In the genomic region with DNA sequence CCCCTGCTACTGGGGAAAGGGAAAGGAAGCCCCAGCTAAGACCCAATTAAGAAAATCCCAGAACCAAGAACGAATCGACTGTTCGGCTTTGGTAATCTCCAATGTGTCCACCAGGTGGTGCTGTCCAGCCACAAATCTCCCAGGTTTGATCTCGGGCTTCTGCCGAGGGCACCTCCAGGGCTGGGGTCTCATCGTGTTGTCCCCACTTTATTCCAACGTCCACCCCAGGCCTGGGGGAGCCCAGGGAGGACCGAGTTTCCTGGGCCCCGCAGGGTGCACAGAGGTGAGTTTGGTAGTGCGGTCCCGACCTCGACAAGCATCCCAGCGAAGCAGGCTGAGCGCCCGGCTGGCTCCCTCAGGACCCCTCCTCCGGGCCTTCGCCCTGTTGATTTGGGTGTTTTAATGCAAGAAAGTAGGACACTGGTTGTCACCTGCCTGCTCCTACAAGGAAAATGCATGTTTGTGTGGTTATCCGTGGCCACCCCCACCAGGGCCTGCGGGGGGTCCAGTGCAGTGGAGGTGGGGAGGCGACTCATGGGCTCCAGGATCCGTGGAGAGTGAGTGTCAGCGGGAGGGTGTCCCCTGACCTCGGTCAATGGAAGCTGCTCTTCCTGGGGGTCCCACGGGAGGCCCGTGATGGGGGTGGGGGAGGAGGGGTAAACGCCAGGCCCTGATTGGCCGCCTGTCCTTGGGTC, we compare ENCODE assay signal across 8 cellular contexts.
DNase-seq lines count a peak whose midpoint lies in the region; ATAC-seq and TF ChIP-seq lines count a peak whose summit lies in the region.

No MANE protein-coding gene starts in this region.

- peak overlapping the region in 8 of 10 donors; percentile 23 to 71 (median 38) for H3K4me3 Mint-ChIP-seq in naive thymus-derived CD4-positive, alpha-beta T cell

- no peaks in the 10 kb centered on the region for H3K36me3 Mint-ChIP-seq in naive thymus-derived CD4-positive, alpha-beta T cell

- peak; percentile 91 for DNase-seq in activated CD4-positive, alpha-beta T cell treated with anti-CD3 and anti-CD28 coated beads for 48 hours
- DNase-seq in effector memory CD4-positive, alpha-beta T cell = peak; percentile 56 to 71 (median 64)
- DNase-seq in naive thymus-derived CD4-positive, alpha-beta T cell = peak; percentile 61 to 92 (median 79)
- DNase-seq in testis (peak; percentile 81), NCI-H82 (lab: John Stamatoyannopoulos, UW) (no peak), NCI-H146 treated with DMSO at 0.1 percent for 48 hours (lab: John Stamatoyannopoulos, UW; ENCODE audit: unreplicated experiment) (no peak)

- TF ChIP-seq POLR2A in testis (IDR thresholded peaks at IDR 0.05) = no peak

- H3K4me1 ChIP-seq in effector memory CD4-positive, alpha-beta T cell (ENCODE audit: control insufficient read depth, insufficient read depth, low read length, poor library complexity, severe bottlenecking) = no peaks in the 10 kb centered on the region
- peaks cover 8 to 27% of the 10 kb centered on the region in 2 donors for H3K4me1 ChIP-seq in naive thymus-derived CD4-positive, alpha-beta T cell (ENCODE audit: control insufficient read depth in 2 of 2, insufficient read depth in 2 of 2, low read length in 2 of 2)
- no peaks in the 10 kb centered on the region for H3K4me1 ChIP-seq in testis

- no peak overlapping the region for H3K4me3 ChIP-seq in effector memory CD4-positive, alpha-beta T cell (ENCODE audit: insufficient read depth, low read depth, low read length, poor library complexity, severe bottlenecking)
- H3K4me3 ChIP-seq in naive thymus-derived CD4-positive, alpha-beta T cell (ENCODE audit: low read length) = no peak overlapping the region
- H3K4me3 ChIP-seq in testis = peak overlapping the region in 1 of 2 donors; percentile 26

- intact Hi-C loops in naive thymus-derived CD4-positive, alpha-beta T cell (cut with micrococcal nuclease) = no loop called here
- intact Hi-C loops in testis (cut with DNase I; ENCODE audit: low total_unique reads) = no loop called here

- POLR2A ChIA-PET in naive thymus-derived CD4-positive, alpha-beta T cell (lab: Charles Lee) = interaction anchor here (1.0 to 1.1 kb wide), 2 partner anchors 1866 to 1867 kb away, joined by 3 to 4 read pairs; no protein-coding TSS in a partner anchor

- H3K9me3 ChIP-seq in effector memory CD4-positive, alpha-beta T cell (ENCODE audit: control insufficient read depth, low read length) = no peaks in the 10 kb centered on the region
- no peaks in the 10 kb centered on the region for H3K9me3 ChIP-seq in naive thymus-derived CD4-positive, alpha-beta T cell (ENCODE audit: control insufficient read depth in 2 of 3, low read length in 3 of 3)
- H3K9me3 ChIP-seq in testis = no peaks in the 10 kb centered on the region

- H3K27ac ChIP-seq in effector memory CD4-positive, alpha-beta T cell (ENCODE audit: insufficient read depth, low read length, poor library complexity, severe bottlenecking) = no peak overlapping the region
- H3K27ac ChIP-seq in naive thymus-derived CD4-positive, alpha-beta T cell (ENCODE audit: low read depth, low read length) = no peak overlapping the region
- H3K27ac ChIP-seq in testis = no peak overlapping the region

- peak; percentile 63 to 87 (median 86) for TF ChIP-seq CTCF in testis (IDR thresholded peaks at IDR 0.05)

- H3K27me3 ChIP-seq in effector memory CD4-positive, alpha-beta T cell (replicated peaks; ENCODE audit: control insufficient read depth, insufficient read depth, low read length, poor library complexity, severe bottlenecking) = no peaks in the 10 kb centered on the region
- H3K27me3 ChIP-seq in naive thymus-derived CD4-positive, alpha-beta T cell (ENCODE audit: control insufficient read depth in 2 of 2, insufficient read depth in 2 of 2, low read length in 2 of 2) = no peaks in the 10 kb centered on the region
- no peaks in the 10 kb centered on the region for H3K27me3 ChIP-seq in testis

- CTCF ChIA-PET in naive thymus-derived CD4-positive, alpha-beta T cell (lab: Charles Lee) = interaction anchor here (0.6 to 6.1 kb wide), 2 partner anchors 1867 to 1875 kb away, joined by 3 to 81 read pairs; no protein-coding TSS in a partner anchor

- peaks cover 0 to 4% (median 0%) of the 10 kb centered on the region in 5 donors for H3K27me3 Mint-ChIP-seq in naive thymus-derived CD4-positive, alpha-beta T cell

- H3K36me3 ChIP-seq in effector memory CD4-positive, alpha-beta T cell (ENCODE audit: control insufficient read depth, insufficient read depth, low read length) = no peaks in the 10 kb centered on the region
- H3K36me3 ChIP-seq in naive thymus-derived CD4-positive, alpha-beta T cell (ENCODE audit: control insufficient read depth in 2 of 3, insufficient read depth in 3 of 3, low read length in 3 of 3) = no peaks in the 10 kb centered on the region
- no peaks in the 10 kb centered on the region for H3K36me3 ChIP-seq in testis (ENCODE audit: low read depth, missing control alignments)

- 44 to 60% methylated on average over 26 to 27 of the region's 27 CpGs for WGBS in testis, 2 donors

- peak; percentile 59 for ATAC-seq in GM18502 (IDR thresholded peaks at IDR 0.05; ENCODE audit: poor library complexity, unreplicated experiment)
- ATAC-seq in HG03342 (IDR thresholded peaks at IDR 0.05; ENCODE audit: unreplicated experiment) = peak; percentile 57
- ATAC-seq in naive thymus-derived CD4-positive, alpha-beta T cell = peak; percentile 69

- peak overlapping the region; percentile 18 to 92 (median 58) for H3K27ac Mint-ChIP-seq in naive thymus-derived CD4-positive, alpha-beta T cell

- no peaks in the 10 kb centered on the region for H3K9me3 Mint-ChIP-seq in naive thymus-derived CD4-positive, alpha-beta T cell

- H3K4me1 Mint-ChIP-seq in naive thymus-derived CD4-positive, alpha-beta T cell = peaks cover 2 to 7% (median 5%) of the 10 kb centered on the region in 7 donors

Comparison
In these comparisons a context has a peak if more than half of its experiments do, and no peak if none do; other contexts are left out.
1. DNase-seq: peak in activated CD4-positive, alpha-beta T cell treated with anti-CD3 and anti-CD28 coated beads for 48 hours (single experiment), effector memory CD4-positive, alpha-beta T cell (3 of 3), naive thymus-derived CD4-positive, alpha-beta T cell (9 of 9) and testis (single experiment); none in NCI-H82 (single experiment) and NCI-H146 treated with DMSO at 0.1 percent for 48 hours (single experiment).
2. Peak in every context shown above with its lines, with median percentiles within 50 percentile points of each other: ATAC-seq.